Comparison of ENCODE assay signal across 37 cellular contexts in the genomic region with DNA sequence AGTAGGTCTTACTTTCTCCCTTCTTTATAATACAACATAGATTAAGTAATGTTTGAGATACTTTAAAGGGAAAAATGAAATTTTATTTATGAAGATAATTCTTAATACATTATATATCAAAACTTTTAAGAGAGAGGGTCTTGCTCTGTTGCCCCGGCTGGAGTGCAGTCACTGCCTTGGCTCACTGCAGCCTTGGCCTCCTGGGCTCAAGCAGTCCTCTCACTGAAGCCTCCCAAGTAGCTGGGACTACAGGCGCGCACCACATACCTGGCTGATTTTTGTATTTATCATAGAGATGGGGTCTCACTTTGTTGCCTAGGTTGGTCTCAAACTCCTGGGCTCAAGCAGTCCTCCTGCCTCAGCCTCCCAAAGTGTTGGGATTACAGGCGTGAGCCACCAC.
"Had no signal": no experiment of that assay in that cellular context is flagged by ENCODE, and none has a peak within 500 bp of the region (broad histone marks: within the 10 kb centered on the region; RNA-seq: fewer than 3 reads in every experiment).

No MANE protein-coding gene starts in this region.

- H3K4me3 Mint-ChIP-seq: activated CD4-positive, alpha-beta memory T cell treated with anti-CD3 and anti-CD28 coated beads, Interleukin-2, amount 10 ng/mL, durations not matched to agents 7 days and 5 days; activated CD4-positive, alpha-beta T cell treated with anti-CD3 and anti-CD28 coated beads for 36 hours; activated CD4-positive, alpha-beta T cell treated with anti-CD3 and anti-CD28 coated beads, Interleukin-2, amount 10 ng/mL, durations not matched to agents 7 days and 5 days; activated CD8-positive, alpha-beta memory T cell treated with anti-CD3 and anti-CD28 coated beads, Interleukin-2, amount 10 ng/mL, durations not matched to agents 7 days and 5 days; activated CD8-positive, alpha-beta T cell treated with anti-CD3 and anti-CD28 coated beads, Interleukin-2, amount 10 ng/mL, durations not matched to agents 7 days and 5 days; activated naive CD4-positive, alpha-beta T cell treated with anti-CD3 and anti-CD28 coated beads, Interleukin-2, amount 10 ng/mL, durations not matched to agents 7 days and 5 days; activated naive CD4-positive, alpha-beta T cell treated with anti-CD3 and anti-CD28 coated beads, Interleukin-2, amount 50 U/mL, for 24 hours; activated naive CD8-positive, alpha-beta T cell; activated naive CD8-positive, alpha-beta T cell treated with anti-CD3 and anti-CD28 coated beads, Interleukin-2, amount 10 ng/mL, durations not matched to agents 7 days and 5 days; activated naive CD8-positive, alpha-beta T cell treated with anti-CD3 and anti-CD28 coated beads, Interleukin-2, amount 50 U/mL, for 24 hours; activated T-cell treated with anti-CD3 and anti-CD28 coated beads, Interleukin-2, amount 50 U/mL, for 24 hours; brain; central memory CD8-positive, alpha-beta T cell; T-helper 1 cell treated with Interleukin-12 subunit alpha and Interleukin-12 subunit beta and Interleukin-4 antibody, amounts not matched to agents 30 μg/mL and 1 μg/mL, for 36 hours; T-helper 2 cell treated with Interferon-gamma antibody and Interleukin-4, amounts not matched to agents 5 μg/mL and 100 μg/mL, for 36 hours had no signal

- H3K4me3 ChIP-seq: ascending aorta, cardiac muscle cell had no signal

- FAIRE-seq: bronchial epithelial cell had no signal

- DNase-seq: activated CD4-positive, alpha-beta memory T cell treated with anti-CD3 and anti-CD28 coated beads, Interleukin-2, amount 10 ng/mL, durations not matched to agents 7 days and 5 days; activated CD4-positive, alpha-beta T cell treated with anti-CD3 and anti-CD28 coated beads for 1 hour; activated CD4-positive, alpha-beta T cell treated with anti-CD3 and anti-CD28 coated beads for 36 hours; activated CD4-positive, alpha-beta T cell treated with anti-CD3 and anti-CD28 coated beads for 48 hours; activated CD4-positive, alpha-beta T cell treated with anti-CD3 and anti-CD28 coated beads, Interleukin-2, amount 10 ng/mL, durations not matched to agents 7 days and 5 days; activated CD4-positive, alpha-beta T cell treated with anti-CD3 and anti-CD28 coated beads, Interleukin-2, amount 50 U/mL, for 48 hours; activated CD4-positive, CD25-positive, alpha-beta regulatory T cell; activated CD8-positive, alpha-beta memory T cell treated with anti-CD3 and anti-CD28 coated beads for 24 hours; activated CD8-positive, alpha-beta memory T cell treated with anti-CD3 and anti-CD28 coated beads, Interleukin-2, amount 10 ng/mL, durations not matched to agents 7 days and 5 days; activated CD8-positive, alpha-beta memory T cell treated with anti-CD3 and anti-CD28 coated beads, Interleukin-2, amount 50 U/mL, for 48 hours; activated CD8-positive, alpha-beta T cell treated with anti-CD3 and anti-CD28 coated beads, Interleukin-2, amount 10 ng/mL, durations not matched to agents 7 days and 5 days; activated effector memory CD4-positive, alpha-beta T cell treated with Interleukin-2 at 50 U/mL for 16 hours; activated gamma-delta T cell; activated naive CD4-positive, alpha-beta T cell treated with anti-CD3 and anti-CD28 coated beads, Interleukin-2, amount 10 ng/mL, durations not matched to agents 7 days and 5 days; activated naive CD4-positive, alpha-beta T cell treated with Interleukin-2 at 50 U/mL for 16 hours; activated naive CD8-positive, alpha-beta T cell treated with anti-CD3 and anti-CD28 coated beads, Interleukin-2, amount 10 ng/mL, durations not matched to agents 7 days and 5 days; activated naive CD8-positive, alpha-beta T cell treated with anti-CD3 and anti-CD28 coated beads, Interleukin-2, amount 50 U/mL, for 24 hours; activated T-cell treated with anti-CD3 and anti-CD28 coated beads, Interleukin-2, amount 50 U/mL, for 24 hours; activated T-cell treated with anti-CD3 and anti-CD28 coated beads, Interleukin-2, amount 50 U/mL, for 48 hours; amygdala; anterior cingulate cortex; caudate nucleus; cerebellar nuclear complex; T-helper 2 cell; T-helper 9 cell had no signal

- H3K27ac Mint-ChIP-seq: activated CD4-positive, alpha-beta memory T cell treated with anti-CD3 and anti-CD28 coated beads, Interleukin-2, amount 10 ng/mL, durations not matched to agents 7 days and 5 days; activated CD4-positive, alpha-beta T cell treated with anti-CD3 and anti-CD28 coated beads for 36 hours; activated CD4-positive, alpha-beta T cell treated with anti-CD3 and anti-CD28 coated beads, Interleukin-2, amount 10 ng/mL, durations not matched to agents 7 days and 5 days; activated CD8-positive, alpha-beta memory T cell treated with anti-CD3 and anti-CD28 coated beads, Interleukin-2, amount 10 ng/mL, durations not matched to agents 7 days and 5 days; activated CD8-positive, alpha-beta T cell treated with anti-CD3 and anti-CD28 coated beads, Interleukin-2, amount 10 ng/mL, durations not matched to agents 7 days and 5 days; activated naive CD4-positive, alpha-beta T cell treated with anti-CD3 and anti-CD28 coated beads, Interleukin-2, amount 10 ng/mL, durations not matched to agents 7 days and 5 days; activated naive CD4-positive, alpha-beta T cell treated with anti-CD3 and anti-CD28 coated beads, Interleukin-2, amount 50 U/mL, for 24 hours; activated naive CD8-positive, alpha-beta T cell; activated naive CD8-positive, alpha-beta T cell treated with anti-CD3 and anti-CD28 coated beads, Interleukin-2, amount 10 ng/mL, durations not matched to agents 7 days and 5 days; activated naive CD8-positive, alpha-beta T cell treated with anti-CD3 and anti-CD28 coated beads, Interleukin-2, amount 50 U/mL, for 24 hours; activated T-cell treated with anti-CD3 and anti-CD28 coated beads, Interleukin-2, amount 50 U/mL, for 24 hours; activated T-helper 2 cell treated with anti-CD3 and anti-CD28 coated beads, Interferon-gamma antibody, Interleukin-2, Interleukin-4, amounts not matched to agents 10 μg/mL and 5 μg/mL and 100 μg/mL, durations not matched to agents 14 hours and 24 hours and 36 hours; brain; T-helper 1 cell treated with Interleukin-12 subunit alpha and Interleukin-12 subunit beta and Interleukin-4 antibody, amounts not matched to agents 30 μg/mL and 1 μg/mL, for 36 hours; T-helper 2 cell treated with Interferon-gamma antibody and Interleukin-4, amounts not matched to agents 5 μg/mL and 100 μg/mL, for 36 hours had no signal

- H3K4me1 Mint-ChIP-seq: brain had no signal

- H3K27ac ChIP-seq: ascending aorta, cardiac muscle cell, VCaP had no signal

- H3K36me3 ChIP-seq: ascending aorta had no signal

- H3K27me3 Mint-ChIP-seq: activated CD4-positive, alpha-beta memory T cell treated with anti-CD3 and anti-CD28 coated beads, Interleukin-2, amount 10 ng/mL, durations not matched to agents 7 days and 5 days; activated CD4-positive, alpha-beta T cell treated with anti-CD3 and anti-CD28 coated beads for 36 hours; activated CD4-positive, alpha-beta T cell treated with anti-CD3 and anti-CD28 coated beads, Interleukin-2, amount 10 ng/mL, durations not matched to agents 7 days and 5 days; activated CD8-positive, alpha-beta memory T cell treated with anti-CD3 and anti-CD28 coated beads, Interleukin-2, amount 10 ng/mL, durations not matched to agents 7 days and 5 days; activated naive CD4-positive, alpha-beta T cell treated with anti-CD3 and anti-CD28 coated beads, Interleukin-2, amount 10 ng/mL, durations not matched to agents 7 days and 5 days; activated naive CD4-positive, alpha-beta T cell treated with anti-CD3 and anti-CD28 coated beads, Interleukin-2, amount 50 U/mL, for 24 hours; activated naive CD8-positive, alpha-beta T cell; activated naive CD8-positive, alpha-beta T cell treated with anti-CD3 and anti-CD28 coated beads, Interleukin-2, amount 10 ng/mL, durations not matched to agents 7 days and 5 days; activated naive CD8-positive, alpha-beta T cell treated with anti-CD3 and anti-CD28 coated beads, Interleukin-2, amount 50 U/mL, for 24 hours; activated T-cell treated with anti-CD3 and anti-CD28 coated beads, Interleukin-2, amount 50 U/mL, for 24 hours; brain; central memory CD8-positive, alpha-beta T cell had no signal

- H3K9me3 ChIP-seq: ascending aorta had no signal

- H3K27me3 ChIP-seq: ascending aorta, cardiac muscle cell had no signal

- H3K9me3 Mint-ChIP-seq: activated CD4-positive, alpha-beta memory T cell treated with anti-CD3 and anti-CD28 coated beads, Interleukin-2, amount 10 ng/mL, durations not matched to agents 7 days and 5 days; activated CD4-positive, alpha-beta T cell treated with anti-CD3 and anti-CD28 coated beads, Interleukin-2, amount 10 ng/mL, durations not matched to agents 7 days and 5 days; activated naive CD4-positive, alpha-beta T cell treated with anti-CD3 and anti-CD28 coated beads, Interleukin-2, amount 10 ng/mL, durations not matched to agents 7 days and 5 days; activated naive CD4-positive, alpha-beta T cell treated with anti-CD3 and anti-CD28 coated beads, Interleukin-2, amount 50 U/mL, for 24 hours; activated naive CD8-positive, alpha-beta T cell treated with anti-CD3 and anti-CD28 coated beads, Interleukin-2, amount 10 ng/mL, durations not matched to agents 7 days and 5 days; activated naive CD8-positive, alpha-beta T cell treated with anti-CD3 and anti-CD28 coated beads, Interleukin-2, amount 50 U/mL, for 24 hours; activated T-cell treated with anti-CD3 and anti-CD28 coated beads, Interleukin-2, amount 50 U/mL, for 24 hours; activated T-helper 2 cell treated with anti-CD3 and anti-CD28 coated beads, Interferon-gamma antibody, Interleukin-2, Interleukin-4, amounts not matched to agents 10 μg/mL and 5 μg/mL and 100 μg/mL, durations not matched to agents 14 hours and 24 hours and 36 hours; brain; central memory CD8-positive, alpha-beta T cell; T-helper 1 cell treated with Interleukin-12 subunit alpha and Interleukin-12 subunit beta and Interleukin-4 antibody, amounts not matched to agents 30 μg/mL and 1 μg/mL, for 36 hours; T-helper 2 cell treated with Interferon-gamma antibody and Interleukin-4, amounts not matched to agents 5 μg/mL and 100 μg/mL, for 36 hours had no signal

- ATAC-seq: activated CD4-positive, alpha-beta T cell treated with anti-CD3 and anti-CD28 coated beads for 36 hours; activated CD4-positive, CD25-positive, alpha-beta regulatory T cell treated with anti-CD3 and anti-CD28 coated beads, Interleukin-2, amount 50 U/mL, for 24 hours; activated CD8-positive, alpha-beta memory T cell treated with anti-CD3 and anti-CD28 coated beads, Interleukin-2, amount 10 ng/mL, durations not matched to agents 7 days and 5 days; activated CD8-positive, alpha-beta T cell treated with anti-CD3 and anti-CD28 coated beads, Interleukin-2, amount 10 ng/mL, durations not matched to agents 7 days and 5 days; activated naive CD8-positive, alpha-beta T cell treated with anti-CD3 and anti-CD28 coated beads, Interleukin-2, amount 50 U/mL, for 24 hours had no signal
